In genomic region chrX:140040397-140040796, GRCh38 we compare ENCODE assay signal across 18 cellular contexts.
DNase-seq lines count a peak whose midpoint lies in the region; ATAC-seq and TF ChIP-seq lines count a peak whose summit lies in the region.
"Had no signal": no experiment of that assay in that cellular context is flagged by ENCODE, and none has a peak within 500 bp of the region (broad histone marks: within the 10 kb centered on the region; RNA-seq: fewer than 3 reads in every experiment).

No MANE protein-coding gene starts in this region.

- H3K9me3 ChIP-seq in Panc1 (ENCODE audit: control insufficient read depth, insufficient read depth, low read depth, low read length) (no peaks in the 10 kb centered on the region; the same call in 1 of the 2 replicates), esophagus squamous epithelium (peaks cover 0 to 6% (median 0%) of the 10 kb centered on the region in 3 donors)

- in situ Hi-C loops in Panc1 (cut with HindIII; ENCODE audit: low pct_unique_long_range_greater_than_20kb, low sequenced_read_pairs), result no loop called here

- no peaks in the 10 kb centered on the region for H3K36me3 Mint-ChIP-seq in progenitor cell of endocrine pancreas (ENCODE audit: insufficient read depth)
- H3K36me3 Mint-ChIP-seq: memory B cell; neural progenitor cell; stimulated activated memory B cell treated with anti-CD40 and anti-IgM and Interleukin-4, amounts not matched to agents 10 μg/mL and 1 μg/mL and 100 μg/mL, for 72 hours had no signal

- peak; percentile 2 for DNase-seq in NK-92 treated with Interleukin-12 subunit alpha and Interleukin-12 subunit beta, amount 100 ng/mL, for 24 hours (lab: John Stamatoyannopoulos, UW)
- DNase-seq in NK-92 (lab: John Stamatoyannopoulos, UW; ENCODE audit: unreplicated experiment) (no peak), Panc1 (ENCODE audit: low read depth, low spot score) (no peak), epithelial cell of proximal tubule (ENCODE audit: low read depth) (peak; percentile 50), esophagus squamous epithelium (lab: John Stamatoyannopoulos, UW) (no peak), progenitor cell of endocrine pancreas (ENCODE audit: low spot score, unreplicated experiment) (no peak), caudate nucleus (lab: John Stamatoyannopoulos, UW) (no peak)
- DNase-seq: 8988T; activated CD4-positive, alpha-beta T cell treated with anti-CD3 and anti-CD28 coated beads, Interleukin-2, amount 10 ng/mL, durations not matched to agents 24 days and 14 days; activated T-cell treated with anti-CD3 and anti-CD28 coated beads, Interleukin-2, amount 50 U/mL, for 4 hours; cortex of kidney; NCI-H1092 treated with DMSO at 0.1 percent for 48 hours; PC-9; right lobe of liver had no signal

- TF ChIP-seq POLR2A in esophagus squamous epithelium (IDR thresholded peaks at IDR 0.05), result no peak

- peaks cover 28% of the 10 kb centered on the region for H3K27me3 Mint-ChIP-seq in progenitor cell of endocrine pancreas
- H3K27me3 Mint-ChIP-seq: activated CD4-positive, alpha-beta T cell treated with anti-CD3 and anti-CD28 coated beads, Interleukin-2, amount 10 ng/mL, durations not matched to agents 24 days and 14 days had no signal

- H3K4me1 ChIP-seq in Panc1 (ENCODE audit: control insufficient read depth, insufficient read depth, low read length) (no peaks in the 10 kb centered on the region), esophagus squamous epithelium (no peaks in the 10 kb centered on the region)
- H3K4me1 ChIP-seq: neural progenitor cell, right lobe of liver had no signal

- H3K4me3 ChIP-seq in Panc1 (ENCODE audit: low read depth in 2 of 2, low read length in 2 of 2), result no peak overlapping the region
- H3K4me3 ChIP-seq in epithelial cell of proximal tubule (ENCODE audit: low read depth, low read length), result no peak overlapping the region
- no peak overlapping the region for H3K4me3 ChIP-seq in esophagus squamous epithelium
- H3K4me3 ChIP-seq: neural progenitor cell, PC-9, right lobe of liver had no signal

- intact Hi-C loops in Panc1 (cut with micrococcal nuclease; ENCODE audit: unreplicated experiment), result no loop called here
- intact Hi-C loops in esophagus squamous epithelium (cut with DNase I), result no loop called here

- no peaks in the 10 kb centered on the region for H3K36me3 ChIP-seq in Panc1 (ENCODE audit: control insufficient read depth, insufficient read depth, low read length)
- H3K36me3 ChIP-seq in esophagus squamous epithelium, result no peaks in the 10 kb centered on the region
- H3K36me3 ChIP-seq: neural progenitor cell, right lobe of liver had no signal

- 39% methylated on average over 4 to 5 of the region's 5 CpGs for WGBS in esophagus squamous epithelium, 2 donors

- no peak overlapping the region for H3K4me3 Mint-ChIP-seq in progenitor cell of endocrine pancreas (ENCODE audit: low read depth)
- H3K4me3 Mint-ChIP-seq: activated CD4-positive, alpha-beta T cell treated with anti-CD3 and anti-CD28 coated beads, Interleukin-2, amount 10 ng/mL, durations not matched to agents 24 days and 14 days; activated T-cell treated with anti-CD3 and anti-CD28 coated beads, Interleukin-2, amount 50 U/mL, for 4 hours; memory B cell; neural progenitor cell; stimulated activated memory B cell treated with anti-CD40 and anti-IgM and Interleukin-4, amounts not matched to agents 10 μg/mL and 1 μg/mL and 100 μg/mL, for 72 hours had no signal

- no peaks in the 10 kb centered on the region for H3K9me3 Mint-ChIP-seq in progenitor cell of endocrine pancreas (ENCODE audit: low read depth)
- H3K9me3 Mint-ChIP-seq: activated CD4-positive, alpha-beta T cell treated with anti-CD3 and anti-CD28 coated beads, Interleukin-2, amount 10 ng/mL, durations not matched to agents 24 days and 14 days; activated T-cell treated with anti-CD3 and anti-CD28 coated beads, Interleukin-2, amount 50 U/mL, for 4 hours; memory B cell; stimulated activated memory B cell treated with anti-CD40 and anti-IgM and Interleukin-4, amounts not matched to agents 10 μg/mL and 1 μg/mL and 100 μg/mL, for 72 hours had no signal

- ATAC-seq in Panc1, result peak; percentile 85; the same call in 1 of the 2 replicates
- no peak for ATAC-seq in GM21390 (IDR thresholded peaks at IDR 0.05; ENCODE audit: unreplicated experiment)
- ATAC-seq: activated T-cell treated with anti-CD3 and anti-CD28 coated beads, Interleukin-2, amount 50 U/mL, for 4 hours; stimulated activated memory B cell treated with anti-CD40 and anti-IgM and Interleukin-4, amounts not matched to agents 10 μg/mL and 1 μg/mL and 100 μg/mL, for 72 hours had no signal

- POLR2A ChIA-PET in Panc1 (lab: Charles Lee), result no interaction called here

- H3K27ac ChIP-seq in Panc1 (ENCODE audit: low read length), result no peak overlapping the region
- H3K27ac ChIP-seq in esophagus squamous epithelium, result no peak overlapping the region
- H3K27ac ChIP-seq in caudate nucleus (ENCODE audit: low read depth, low read length), result no peak overlapping the region
- H3K27ac ChIP-seq: neural progenitor cell, PC-9, right lobe of liver had no signal

- H3K27me3 ChIP-seq in Panc1 (ENCODE audit: control insufficient read depth, insufficient read depth, low read length) (no peaks in the 10 kb centered on the region), esophagus squamous epithelium (no peaks in the 10 kb centered on the region)
- H3K27me3 ChIP-seq: neural progenitor cell, right lobe of liver had no signal

- CTCF ChIA-PET in Panc1 (lab: Charles Lee), result no interaction called here

- no peaks in the 10 kb centered on the region for H3K4me1 Mint-ChIP-seq in progenitor cell of endocrine pancreas (ENCODE audit: low read depth)
- H3K4me1 Mint-ChIP-seq: activated CD4-positive, alpha-beta T cell treated with anti-CD3 and anti-CD28 coated beads, Interleukin-2, amount 10 ng/mL, durations not matched to agents 24 days and 14 days; memory B cell; neural progenitor cell; stimulated activated memory B cell treated with anti-CD40 and anti-IgM and Interleukin-4, amounts not matched to agents 10 μg/mL and 1 μg/mL and 100 μg/mL, for 72 hours had no signal

- BruUV-seq in Panc1 (replicated peaks; lab: Mats Ljungman, UMichigan), result no TSS peak

- TF ChIP-seq CTCF in Panc1 (IDR thresholded peaks at IDR 0.05) (no peak), epithelial cell of proximal tubule (conservative IDR thresholded peaks at IDR 0.05; ENCODE audit: low read depth, low read length) (no peak), esophagus squamous epithelium (IDR thresholded peaks at IDR 0.05) (no peak), progenitor cell of endocrine pancreas (IDR thresholded peaks at IDR 0.05; ENCODE audit: unreplicated experiment) (no peak)

- H3K27ac Mint-ChIP-seq in progenitor cell of endocrine pancreas, result no peak overlapping the region
- H3K27ac Mint-ChIP-seq: activated CD4-positive, alpha-beta T cell treated with anti-CD3 and anti-CD28 coated beads, Interleukin-2, amount 10 ng/mL, durations not matched to agents 24 days and 14 days; memory B cell; neural progenitor cell; stimulated activated memory B cell treated with anti-CD40 and anti-IgM and Interleukin-4, amounts not matched to agents 10 μg/mL and 1 μg/mL and 100 μg/mL, for 72 hours had no signal

Comparison
In these comparisons a context has a peak if more than half of its experiments do, and no peak if none do; other contexts are left out.
1. DNase-seq: peak in NK-92 treated with Interleukin-12 subunit alpha and Interleukin-12 subunit beta, amount 100 ng/mL, for 24 hours (single experiment) and epithelial cell of proximal tubule (single experiment); none in NK-92 (single experiment), Panc1 (single experiment), esophagus squamous epithelium (single experiment), progenitor cell of endocrine pancreas (single experiment) and caudate nucleus (0 of 61).